In the genomic region with DNA sequence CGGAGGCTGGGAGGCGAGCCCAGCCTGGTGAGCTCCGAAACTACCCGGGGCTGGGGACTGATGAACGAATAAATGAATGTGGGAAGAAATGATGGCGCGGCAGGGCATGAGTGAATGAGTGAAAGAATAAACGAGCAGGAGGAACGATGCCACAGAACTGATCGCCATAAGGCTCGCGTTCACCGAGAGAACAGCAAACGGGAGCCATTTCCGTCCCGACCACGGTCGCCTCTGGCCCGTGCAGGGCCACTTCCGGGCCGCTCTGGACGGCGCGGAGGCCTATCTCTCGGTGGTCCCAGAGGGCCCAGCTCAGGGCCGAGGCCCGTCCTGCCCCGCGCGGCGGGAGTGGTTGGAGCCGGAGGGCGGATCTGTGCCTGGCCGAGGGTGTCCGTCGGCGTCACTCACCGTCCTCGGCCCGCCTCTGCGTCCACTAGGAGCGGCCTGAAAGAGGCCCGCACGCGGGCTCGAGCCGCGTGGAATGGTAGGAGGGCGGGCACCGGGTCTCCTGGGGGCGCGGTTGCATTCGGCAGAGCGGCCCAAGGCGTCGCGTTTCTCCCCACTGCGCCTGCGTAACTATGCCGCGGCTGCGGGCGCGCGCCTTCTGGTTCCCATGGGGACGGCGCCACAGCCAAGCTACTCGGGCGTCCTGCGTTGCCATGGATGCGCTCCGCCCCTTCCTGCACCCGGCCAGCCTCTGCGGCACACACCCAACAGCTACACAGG, we compare ENCODE assay signal across 1 cellular context.
TF ChIP-seq lines count a peak whose summit lies in the region.

TSS of gene ZNF497 (minus strand) at position 480 of the 723 bp plus-strand sequence. CDS start 5,116 bp downstream, outside the sequence.

TF ChIP-seq in K562, 482 proteins besides CTCF, POLR2A, EP300 and RAD21 (continued from another document and continues in another):
- TF ChIP-seq ARID3A (IDR thresholded peaks at IDR 0.05; ENCODE audit: borderline replicate concordance, low read depth, low read length) (no peak), DIDO1 (tag; IDR thresholded peaks at IDR 0.05; ENCODE audit: low read depth) (peak; percentile 78; the same call in 1 of the 2 replicates), ZNF583 (CRISPR knock-in tag; IDR thresholded peaks at IDR 0.05) (no peak), SMAD1 (IDR thresholded peaks at IDR 0.05; ENCODE audit: low read depth, low read length, partially characterized antibody) (no peak), PHF20 (IDR thresholded peaks at IDR 0.05; ENCODE audit: partially characterized antibody) (peak; percentile 94), LCOR (CRISPR knock-in tag; IDR thresholded peaks at IDR 0.05) (peak; percentile 10; the same call in 1 of the 2 replicates), ZBTB43 (CRISPR knock-in tag; IDR thresholded peaks at IDR 0.05) (peak; percentile 48; the same call in 1 of the 2 replicates), TAF15 (IDR thresholded peaks at IDR 0.05; ENCODE audit: low read depth, low read length) (no peak), ZBTB33 (CRISPR knock-in tag; IDR thresholded peaks at IDR 0.05) (0 out of 2 replicates have a peak, but pooled peaks have one; percentile 12), FOSL1 (tag; conservative IDR thresholded peaks at IDR 0.05) (no peak), TCFL5 (CRISPR knock-in tag; conservative IDR thresholded peaks at IDR 0.05) (no peak), IRF2 (CRISPR knock-in tag; IDR thresholded peaks at IDR 0.05) (no peak), KLF1 (tag; IDR thresholded peaks at IDR 0.05) (no peak; the same call in 1 of the 2 replicates), STAT5A (IDR thresholded peaks at IDR 0.05; ENCODE audit: borderline replicate concordance, low read length) (peak; percentile 10; the same call in 1 of the 2 replicates), NFYB (IDR thresholded peaks at IDR 0.05; ENCODE audit: extremely low read depth, insufficient read length) (no peak), NFE2 (IDR thresholded peaks at IDR 0.05; ENCODE audit: low read depth) (no peak), TAL1 (IDR thresholded peaks at IDR 0.05) (peak; percentile 25; the same call in 1 of the 2 replicates), THRA (IDR thresholded peaks at IDR 0.05) (no peak), HDAC8 (tag; IDR thresholded peaks at IDR 0.05) (no peak), CBFA2T3 (IDR thresholded peaks at IDR 0.05) (no peak), ZBED1 (IDR thresholded peaks at IDR 0.05) (no peak), ZBTB11 (CRISPR knock-in tag; IDR thresholded peaks at IDR 0.05) (peak; percentile 67 to 97 (median 70); a peak in 5 of 6 replicates)
- TF ChIP-seq, protein P1, sequence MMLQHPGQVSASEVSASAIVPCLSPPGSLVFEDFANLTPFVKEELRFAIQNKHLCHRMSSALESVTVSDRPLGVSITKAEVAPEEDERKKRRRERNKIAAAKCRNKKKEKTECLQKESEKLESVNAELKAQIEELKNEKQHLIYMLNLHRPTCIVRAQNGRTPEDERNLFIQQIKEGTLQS (IDR thresholded peaks at IDR 0.05): no peak
- TF ChIP-seq, protein P1 (CRISPR knock-in tag; conservative IDR thresholded peaks at IDR 0.05): peak; percentile 44
- TF ChIP-seq, protein P2, sequence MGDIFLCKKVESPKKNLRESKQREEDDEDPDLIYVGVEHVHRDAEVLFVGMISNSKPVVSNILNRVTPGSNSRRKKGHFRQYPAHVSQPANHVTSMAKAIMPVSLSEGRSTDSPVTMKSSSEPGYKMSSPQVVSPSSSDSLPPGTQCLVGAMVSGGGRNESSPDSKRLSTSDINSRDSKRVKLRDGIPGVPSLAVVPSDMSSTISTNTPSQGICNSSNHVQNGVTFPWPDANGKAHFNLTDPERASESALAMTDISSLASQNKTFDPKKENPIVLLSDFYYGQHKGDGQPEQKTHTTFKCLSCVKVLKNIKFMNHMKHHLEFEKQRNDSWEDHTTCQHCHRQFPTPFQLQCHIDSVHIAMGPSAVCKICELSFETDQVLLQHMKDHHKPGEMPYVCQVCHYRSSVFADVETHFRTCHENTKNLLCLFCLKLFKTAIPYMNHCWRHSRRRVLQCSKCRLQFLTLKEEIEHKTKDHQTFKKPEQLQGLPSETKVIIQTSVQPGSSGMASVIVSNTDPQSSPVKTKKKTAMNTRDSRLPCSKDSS (IDR thresholded peaks at IDR 0.05; ENCODE audit: low read depth, partially characterized antibody): no peak
- TF ChIP-seq, protein P3, sequence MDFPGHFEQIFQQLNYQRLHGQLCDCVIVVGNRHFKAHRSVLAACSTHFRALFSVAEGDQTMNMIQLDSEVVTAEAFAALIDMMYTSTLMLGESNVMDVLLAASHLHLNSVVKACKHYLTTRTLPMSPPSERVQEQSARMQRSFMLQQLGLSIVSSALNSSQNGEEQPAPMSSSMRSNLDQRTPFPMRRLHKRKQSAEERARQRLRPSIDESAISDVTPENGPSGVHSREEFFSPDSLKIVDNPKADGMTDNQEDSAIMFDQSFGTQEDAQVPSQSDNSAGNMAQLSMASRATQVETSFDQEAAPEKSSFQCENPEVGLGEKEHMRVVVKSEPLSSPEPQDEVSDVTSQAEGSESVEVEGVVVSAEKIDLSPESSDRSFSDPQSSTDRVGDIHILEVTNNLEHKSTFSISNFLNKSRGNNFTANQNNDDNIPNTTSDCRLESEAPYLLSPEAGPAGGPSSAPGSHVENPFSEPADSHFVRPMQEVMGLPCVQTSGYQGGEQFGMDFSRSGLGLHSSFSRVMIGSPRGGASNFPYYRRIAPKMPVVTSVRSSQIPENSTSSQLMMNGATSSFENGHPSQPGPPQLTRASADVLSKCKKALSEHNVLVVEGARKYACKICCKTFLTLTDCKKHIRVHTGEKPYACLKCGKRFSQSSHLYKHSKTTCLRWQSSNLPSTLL (IDR thresholded peaks at IDR 0.05): no peak
